14 cellular contexts compared by ENCODE assay signal in genomic region chr1:228344631-228345072, GRCh38.
A peak's percentile ranks its signal among the peaks of the same experiment; 100 is the strongest.
DNase-seq lines count a peak whose midpoint lies in the region; ATAC-seq and TF ChIP-seq lines count a peak whose summit lies in the region.
"Had no signal": no experiment of that assay in that cellular context is flagged by ENCODE, and none has a peak within 500 bp of the region (broad histone marks: within the 10 kb centered on the region; RNA-seq: fewer than 3 reads in every experiment).

No MANE protein-coding gene starts in this region.

- no peaks in the 10 kb centered on the region for H3K4me1 ChIP-seq in adipocyte (ENCODE audit: control insufficient read depth, insufficient read depth, low read length)
- no peaks in the 10 kb centered on the region for H3K4me1 ChIP-seq in A673 (ENCODE audit: insufficient read depth, low read length, poor library complexity, severe bottlenecking)
- H3K4me1 ChIP-seq: breast epithelium, prostate gland had no signal

- H3K9me3 ChIP-seq in adipocyte (ENCODE audit: control insufficient read depth, low read length) (peaks cover 14% of the 10 kb centered on the region), A673 (ENCODE audit: low read depth, low read length, poor library complexity, severe bottlenecking) (no peaks in the 10 kb centered on the region)
- H3K9me3 ChIP-seq: breast epithelium, prostate gland had no signal

- ATAC-seq in activated naive CD8-positive, alpha-beta T cell treated with anti-CD3 and anti-CD28 coated beads, Interleukin-2, amount 10 ng/mL, durations not matched to agents 7 days and 5 days (ENCODE audit: low read depth) = no peak
- ATAC-seq in activated naive CD8-positive, alpha-beta T cell treated with anti-CD3 and anti-CD28 coated beads, Interleukin-2, amount 50 U/mL, for 24 hours = no peak
- ATAC-seq in stimulated activated memory B cell treated with anti-CD40 and anti-IgM and Interleukin-4, amounts not matched to agents 10 μg/mL and 1 μg/mL and 100 μg/mL, for 72 hours = no peak

- peaks cover 6% of the 10 kb centered on the region for H3K4me1 Mint-ChIP-seq in activated naive CD8-positive, alpha-beta T cell treated with anti-CD3 and anti-CD28 coated beads, Interleukin-2, amount 10 ng/mL, durations not matched to agents 7 days and 5 days
- no peaks in the 10 kb centered on the region for H3K4me1 Mint-ChIP-seq in activated naive CD8-positive, alpha-beta T cell treated with anti-CD3 and anti-CD28 coated beads, Interleukin-2, amount 50 U/mL, for 24 hours
- no peaks in the 10 kb centered on the region for H3K4me1 Mint-ChIP-seq in type B pancreatic cell (ENCODE audit: unreplicated experiment)
- no peaks in the 10 kb centered on the region for H3K4me1 Mint-ChIP-seq in stimulated activated memory B cell treated with anti-CD40 and anti-IgM and Interleukin-4, amounts not matched to agents 10 μg/mL and 1 μg/mL and 100 μg/mL, for 72 hours

- H3K9ac ChIP-seq in adipocyte (ENCODE audit: low read length) = no peak overlapping the region

- TF ChIP-seq CTCF in type B pancreatic cell (conservative IDR thresholded peaks at IDR 0.05) (no peak), A673 (conservative IDR thresholded peaks at IDR 0.05; ENCODE audit: low read depth, low read length) (no peak)

- H3K4me3 ChIP-seq in adipocyte (ENCODE audit: low read length) = no peak overlapping the region
- H3K4me3 ChIP-seq in A673 (ENCODE audit: low read depth, low read length, poor library complexity, severe bottlenecking) = no peak overlapping the region
- H3K4me3 ChIP-seq: breast epithelium, prostate gland had no signal

- no TSS peak for BruUV-seq in A673 (replicated peaks; lab: Mats Ljungman, UMichigan)

- no peaks in the 10 kb centered on the region for H3K27me3 Mint-ChIP-seq in activated naive CD8-positive, alpha-beta T cell treated with anti-CD3 and anti-CD28 coated beads, Interleukin-2, amount 10 ng/mL, durations not matched to agents 7 days and 5 days
- no peaks in the 10 kb centered on the region for H3K27me3 Mint-ChIP-seq in activated naive CD8-positive, alpha-beta T cell treated with anti-CD3 and anti-CD28 coated beads, Interleukin-2, amount 50 U/mL, for 24 hours
- no peaks in the 10 kb centered on the region for H3K27me3 Mint-ChIP-seq in type B pancreatic cell
- H3K27me3 Mint-ChIP-seq in stimulated activated memory B cell treated with anti-CD40 and anti-IgM and Interleukin-4, amounts not matched to agents 10 μg/mL and 1 μg/mL and 100 μg/mL, for 72 hours = no peaks in the 10 kb centered on the region

- peaks cover 32% of the 10 kb centered on the region for H3K27me3 ChIP-seq in adipocyte (replicated peaks; ENCODE audit: control insufficient read depth, insufficient read depth, low read length)
- no peaks in the 10 kb centered on the region for H3K27me3 ChIP-seq in A673 (replicated peaks; ENCODE audit: insufficient read depth, low read depth, low read length, poor library complexity)
- H3K27me3 ChIP-seq: breast epithelium had no signal

- H3K36me3 Mint-ChIP-seq in activated naive CD8-positive, alpha-beta T cell treated with anti-CD3 and anti-CD28 coated beads, Interleukin-2, amount 10 ng/mL, durations not matched to agents 7 days and 5 days = peaks cover 3% of the 10 kb centered on the region
- peaks cover 5% of the 10 kb centered on the region for H3K36me3 Mint-ChIP-seq in activated naive CD8-positive, alpha-beta T cell treated with anti-CD3 and anti-CD28 coated beads, Interleukin-2, amount 50 U/mL, for 24 hours (ENCODE audit: low read depth)
- peaks cover 12% of the 10 kb centered on the region for H3K36me3 Mint-ChIP-seq in type B pancreatic cell
- peaks cover under 1% of the 10 kb centered on the region for H3K36me3 Mint-ChIP-seq in stimulated activated memory B cell treated with anti-CD40 and anti-IgM and Interleukin-4, amounts not matched to agents 10 μg/mL and 1 μg/mL and 100 μg/mL, for 72 hours

- peaks cover 8% of the 10 kb centered on the region for H3K9me3 Mint-ChIP-seq in activated naive CD8-positive, alpha-beta T cell treated with anti-CD3 and anti-CD28 coated beads, Interleukin-2, amount 10 ng/mL, durations not matched to agents 7 days and 5 days
- H3K9me3 Mint-ChIP-seq in activated naive CD8-positive, alpha-beta T cell treated with anti-CD3 and anti-CD28 coated beads, Interleukin-2, amount 50 U/mL, for 24 hours = peaks cover 4% of the 10 kb centered on the region
- H3K9me3 Mint-ChIP-seq in type B pancreatic cell = no peaks in the 10 kb centered on the region
- H3K9me3 Mint-ChIP-seq in stimulated activated memory B cell treated with anti-CD40 and anti-IgM and Interleukin-4, amounts not matched to agents 10 μg/mL and 1 μg/mL and 100 μg/mL, for 72 hours = peaks cover 4% of the 10 kb centered on the region

- intact Hi-C loops in A673 (cut with micrococcal nuclease; ENCODE audit: unreplicated experiment) = no loop called here

- peak; percentile 29 for DNase-seq in activated naive CD8-positive, alpha-beta T cell treated with anti-CD3 and anti-CD28 coated beads, Interleukin-2, amount 10 ng/mL, durations not matched to agents 7 days and 5 days
- no peak for DNase-seq in activated naive CD8-positive, alpha-beta T cell treated with anti-CD3 and anti-CD28 coated beads, Interleukin-2, amount 50 U/mL, for 24 hours
- DNase-seq in adipocyte (ENCODE audit: low read depth) (peak; percentile 12), kidney tubule cell (ENCODE audit: low spot score) (peak; percentile 74), type B pancreatic cell (ENCODE audit: extremely low spot score, unreplicated experiment) (peak; percentile 58), A673 (ENCODE audit: low spot score) (no peak), activated gamma-delta T cell (lab: John Stamatoyannopoulos, UW) (no peak)
- DNase-seq: COR-L47; NCI-H1417; NCI-H226; stimulated activated CD4-positive, alpha-beta T cell treated with anti-CD3 and anti-CD28 coated beads, Interleukin-1b, Interleukin-23, amount 100 ng/mL, for 48 hours had no signal

- H3K27ac Mint-ChIP-seq in activated naive CD8-positive, alpha-beta T cell treated with anti-CD3 and anti-CD28 coated beads, Interleukin-2, amount 10 ng/mL, durations not matched to agents 7 days and 5 days = no peak overlapping the region
- H3K27ac Mint-ChIP-seq in activated naive CD8-positive, alpha-beta T cell treated with anti-CD3 and anti-CD28 coated beads, Interleukin-2, amount 50 U/mL, for 24 hours = no peak overlapping the region
- H3K27ac Mint-ChIP-seq in type B pancreatic cell = no peak overlapping the region
- no peak overlapping the region for H3K27ac Mint-ChIP-seq in stimulated activated memory B cell treated with anti-CD40 and anti-IgM and Interleukin-4, amounts not matched to agents 10 μg/mL and 1 μg/mL and 100 μg/mL, for 72 hours

- H3K4me3 Mint-ChIP-seq in activated naive CD8-positive, alpha-beta T cell treated with anti-CD3 and anti-CD28 coated beads, Interleukin-2, amount 10 ng/mL, durations not matched to agents 7 days and 5 days = no peak overlapping the region
- no peak overlapping the region for H3K4me3 Mint-ChIP-seq in activated naive CD8-positive, alpha-beta T cell treated with anti-CD3 and anti-CD28 coated beads, Interleukin-2, amount 50 U/mL, for 24 hours
- no peak overlapping the region for H3K4me3 Mint-ChIP-seq in type B pancreatic cell
- H3K4me3 Mint-ChIP-seq in stimulated activated memory B cell treated with anti-CD40 and anti-IgM and Interleukin-4, amounts not matched to agents 10 μg/mL and 1 μg/mL and 100 μg/mL, for 72 hours = no peak overlapping the region

- CTCF ChIA-PET in A673 (lab: Charles Lee) = no interaction called here

- no peaks in the 10 kb centered on the region for H3K36me3 ChIP-seq in adipocyte (ENCODE audit: control insufficient read depth, insufficient read depth, low read length, severe bottlenecking)
- no peaks in the 10 kb centered on the region for H3K36me3 ChIP-seq in A673 (ENCODE audit: insufficient read depth, low read length, poor library complexity, severe bottlenecking)
- H3K36me3 ChIP-seq: breast epithelium, prostate gland had no signal

- no peak overlapping the region for H3K27ac ChIP-seq in A673 (ENCODE audit: low read depth, low read length, poor library complexity, severe bottlenecking)
- H3K27ac ChIP-seq: breast epithelium, prostate gland had no signal

- POLR2A ChIA-PET in activated naive CD8-positive, alpha-beta T cell treated with anti-CD3 and anti-CD28 coated beads, Interleukin-2, amount 10 ng/mL, durations not matched to agents 7 days and 5 days (lab: Charles Lee) = no interaction called here
- POLR2A ChIA-PET in A673 (lab: Charles Lee; ENCODE audit: low non-redundant PET) = no interaction called here

Comparison
In these comparisons a context has a peak if more than half of its experiments do, and no peak if none do; other contexts are left out.
1. DNase-seq: peak in activated naive CD8-positive, alpha-beta T cell treated with anti-CD3 and anti-CD28 coated beads, Interleukin-2, amount 10 ng/mL, durations not matched to agents 7 days and 5 days (single experiment), adipocyte (single experiment), kidney tubule cell (single experiment) and type B pancreatic cell (single experiment); none in activated naive CD8-positive, alpha-beta T cell treated with anti-CD3 and anti-CD28 coated beads, Interleukin-2, amount 50 U/mL, for 24 hours (single experiment), A673 (single experiment) and activated gamma-delta T cell (single experiment).